28 cellular contexts compared by ENCODE assay signal in genomic region chr18:63100626-63100900, GRCh38.
DNase-seq lines count a peak whose midpoint lies in the region; ATAC-seq and TF ChIP-seq lines count a peak whose summit lies in the region.
"Had no signal": no experiment of that assay in that cellular context is flagged by ENCODE, and none has a peak within 500 bp of the region (broad histone marks: within the 10 kb centered on the region; RNA-seq: fewer than 3 reads in every experiment).

No MANE protein-coding gene starts in this region.

- peaks cover 0 to 18% (median 0%) of the 10 kb centered on the region in 5 donors for H3K36me3 Mint-ChIP-seq in naive thymus-derived CD4-positive, alpha-beta T cell

- TF ChIP-seq CTCF in Peyer's patch (IDR thresholded peaks at IDR 0.05): no peak

- peak overlapping the region; percentile 70 for H3K27ac ChIP-seq in right cardiac atrium (ENCODE audit: low read length)
- H3K27ac ChIP-seq in Peyer's patch: peak overlapping the region in 3 of 4 donors; percentile 52 to 95 (median 84)
- H3K27ac ChIP-seq in naive thymus-derived CD4-positive, alpha-beta T cell (ENCODE audit: low read depth, low read length): no peak overlapping the region
- H3K27ac ChIP-seq: brain microvascular endothelial cell, neural progenitor cell, parathyroid adenoma, stomach, thyroid gland, vagina had no signal

- H3K9me3 ChIP-seq in right cardiac atrium (ENCODE audit: control insufficient read depth, low read length): no peaks in the 10 kb centered on the region
- no peaks in the 10 kb centered on the region for H3K9me3 ChIP-seq in Peyer's patch
- no peaks in the 10 kb centered on the region for H3K9me3 ChIP-seq in naive thymus-derived CD4-positive, alpha-beta T cell (ENCODE audit: control insufficient read depth in 2 of 3, low read length in 3 of 3)
- H3K9me3 ChIP-seq: BE2C, stomach, thyroid gland, vagina had no signal

- no peaks in the 10 kb centered on the region for H3K36me3 ChIP-seq in Peyer's patch
- no peaks in the 10 kb centered on the region for H3K36me3 ChIP-seq in naive thymus-derived CD4-positive, alpha-beta T cell (ENCODE audit: control insufficient read depth in 2 of 3, insufficient read depth in 3 of 3, low read length in 3 of 3)
- H3K36me3 ChIP-seq: BE2C, brain microvascular endothelial cell, neural progenitor cell, stomach, thyroid gland, vagina had no signal

- H3K4me3 ChIP-seq in right cardiac atrium (ENCODE audit: low read length) (no peak overlapping the region), Peyer's patch (no peak overlapping the region)
- H3K4me3 ChIP-seq in naive thymus-derived CD4-positive, alpha-beta T cell (ENCODE audit: low read length): no peak overlapping the region
- H3K4me3 ChIP-seq: K562, neural progenitor cell, stomach, thyroid gland, vagina had no signal

- POLR2A ChIA-PET in naive thymus-derived CD4-positive, alpha-beta T cell (lab: Charles Lee): no interaction called here

- no peak for ATAC-seq in right cardiac atrium
- ATAC-seq in Right ventricle myocardium inferior: no peak
- ATAC-seq in naive thymus-derived CD4-positive, alpha-beta T cell: no peak
- ATAC-seq: K562, Panc1 had no signal

- H3K27ac Mint-ChIP-seq in naive thymus-derived CD4-positive, alpha-beta T cell: peak overlapping the region in 6 of 9 donors; percentile 8 to 53 (median 38)
- H3K27ac Mint-ChIP-seq: activated CD4-positive, alpha-beta T cell treated with anti-CD3 and anti-CD28 coated beads, Interleukin-2, amount 10 ng/mL, durations not matched to agents 24 days and 14 days had no signal

- H3K27me3 ChIP-seq in right cardiac atrium (ENCODE audit: control insufficient read depth, insufficient read depth) (no peaks in the 10 kb centered on the region), Peyer's patch (no peaks in the 10 kb centered on the region)
- no peaks in the 10 kb centered on the region for H3K27me3 ChIP-seq in naive thymus-derived CD4-positive, alpha-beta T cell (ENCODE audit: control insufficient read depth in 2 of 2, insufficient read depth in 2 of 2, low read length in 2 of 2)
- H3K27me3 ChIP-seq: BE2C, brain microvascular endothelial cell, neural progenitor cell, thyroid gland, vagina had no signal

- H3K9me3 Mint-ChIP-seq in naive thymus-derived CD4-positive, alpha-beta T cell: peaks cover 0 to 14% (median 0%) of the 10 kb centered on the region in 11 donors

- DNase-seq in right cardiac atrium: no peak
- DNase-seq in Right ventricle myocardium inferior (ENCODE audit: missing footprints): no peak
- DNase-seq in Peyer's patch: no peak
- DNase-seq in naive thymus-derived CD4-positive, alpha-beta T cell: no peak
- DNase-seq in GM03348 (ENCODE audit: low spot score): no peak
- DNase-seq in activated CD4-positive, alpha-beta T cell treated with anti-CD3 and anti-CD28 coated beads for 48 hours: no peak
- DNase-seq in NCI-H146 (lab: John Stamatoyannopoulos, UW): no peak
- DNase-seq: activated CD4-positive, alpha-beta T cell treated with anti-CD3 and anti-CD28 coated beads, Interleukin-2, amount 10 ng/mL, durations not matched to agents 24 days and 14 days; activated naive CD4-positive, alpha-beta T cell treated with Interleukin-2 at 50 U/mL for 16 hours; activated T-cell treated with anti-CD3 and anti-CD28 coated beads, Interleukin-2, amount 50 U/mL, for 48 hours; BE2C; brain microvascular endothelial cell; DMS153; mammary epithelial cell; NCI-H1417 treated with DMSO at 0.1 percent for 48 hours; NCI-H2081 treated with DMSO at 0.1 percent for 48 hours; NCI-H345; NCI-H69; stimulated activated CD4-positive, alpha-beta T cell treated with anti-CD3 and anti-CD28 coated beads, Interleukin-2, amount 100 ng/mL, for 48 hours; stomach; SW 1271; T1000 had no signal

- H3K4me1 Mint-ChIP-seq in naive thymus-derived CD4-positive, alpha-beta T cell: peaks cover 47 to 65% (median 59%) of the 10 kb centered on the region in 7 donors

- H3K27me3 Mint-ChIP-seq in naive thymus-derived CD4-positive, alpha-beta T cell: peaks cover 0 to 27% (median 0%) of the 10 kb centered on the region in 5 donors

- H3K4me1 ChIP-seq in right cardiac atrium (ENCODE audit: control insufficient read depth, insufficient read depth, low read length) (peaks cover 7% of the 10 kb centered on the region), Peyer's patch (peaks cover 0 to 27% (median 18%) of the 10 kb centered on the region in 4 donors)
- peaks cover 23 to 30% of the 10 kb centered on the region in 2 donors for H3K4me1 ChIP-seq in naive thymus-derived CD4-positive, alpha-beta T cell (ENCODE audit: control insufficient read depth in 2 of 2, insufficient read depth in 2 of 2, low read length in 2 of 2)
- H3K4me1 ChIP-seq: neural progenitor cell, parathyroid adenoma, thyroid gland, vagina had no signal

- CTCF ChIA-PET in naive thymus-derived CD4-positive, alpha-beta T cell (lab: Charles Lee): no interaction called here

- no peak for TF ChIP-seq POLR2A in Peyer's patch (IDR thresholded peaks at IDR 0.05)

- intact Hi-C loops in right cardiac atrium (cut with DNase I): no loop called here
- intact Hi-C loops in Right ventricle myocardium inferior (cut with DNase I): no loop called here
- intact Hi-C loops in naive thymus-derived CD4-positive, alpha-beta T cell (cut with micrococcal nuclease): no loop called here

- H3K4me3 Mint-ChIP-seq in naive thymus-derived CD4-positive, alpha-beta T cell: peak overlapping the region in 6 of 10 donors; percentile 2 to 37 (median 15)
- H3K4me3 Mint-ChIP-seq: activated CD4-positive, alpha-beta T cell treated with anti-CD3 and anti-CD28 coated beads, Interleukin-2, amount 10 ng/mL, durations not matched to agents 24 days and 14 days; neural progenitor cell had no signal

- WGBS in right cardiac atrium: 97% methylated on average over 4 of the region's 4 CpGs
